ENCODE assay signal across 9 cellular contexts in genomic region chr2:16508061-16508851, GRCh38.
DNase-seq lines count a peak whose midpoint lies in the region; ATAC-seq and TF ChIP-seq lines count a peak whose summit lies in the region.
"Had no signal": no experiment of that assay in that cellular context is flagged by ENCODE, and none has a peak within 500 bp of the region (broad histone marks: within the 10 kb centered on the region; RNA-seq: fewer than 3 reads in every experiment).

No MANE protein-coding gene starts in this region.

- 5% methylated on average over 57 of the region's 57 CpGs for WGBS in liver
- WGBS in transverse colon (ENCODE audit: low coverage in 1 of 2), 2 donors = 11% methylated on average over 25 of the region's 57 CpGs; no CpG with 5 or more reads in 1 of the 2 donors

- peak overlapping the region in 2 of 3 donors; percentile 28 to 42 for H3K4me3 ChIP-seq in liver (ENCODE audit: low read depth in 1 of 3, low read length in 3 of 3)
- H3K4me3 ChIP-seq in transverse colon = peak overlapping the region; percentile 23 to 51 (median 30)
- H3K4me3 ChIP-seq in CD4-positive, alpha-beta memory T cell (ENCODE audit: low read length in 2 of 2) = no peak overlapping the region

- H3K27me3 ChIP-seq in liver (ENCODE audit: control insufficient read depth in 4 of 4, insufficient read depth in 4 of 4, low read length in 3 of 4) (peaks cover 0 to 2% (median 0%) of the 10 kb centered on the region in 4 donors), transverse colon (peaks cover 46% of the 10 kb centered on the region)
- H3K27me3 ChIP-seq in CD4-positive, alpha-beta memory T cell (ENCODE audit: insufficient read depth, low read length) = peaks cover 5% of the 10 kb centered on the region

- CTCF ChIA-PET in activated naive CD4-positive, alpha-beta T cell treated with anti-CD3 and anti-CD28 coated beads for 36 hours (lab: Charles Lee) = no interaction called here
- CTCF ChIA-PET in CD4-positive, alpha-beta memory T cell (lab: Charles Lee; ENCODE audit: partially characterized antibody) = no interaction called here

- H3K36me3 ChIP-seq in liver (ENCODE audit: control insufficient read depth in 4 of 4, insufficient read depth in 3 of 4, low read depth in 1 of 4, low read length in 3 of 4) (no peaks in the 10 kb centered on the region), transverse colon (no peaks in the 10 kb centered on the region)
- H3K36me3 ChIP-seq in CD4-positive, alpha-beta memory T cell (ENCODE audit: insufficient read depth, low read length) = no peaks in the 10 kb centered on the region

- TF ChIP-seq EP300 in transverse colon (IDR thresholded peaks at IDR 0.05; ENCODE audit: low read depth) = no peak

- no peak for TF ChIP-seq POLR2A in transverse colon (IDR thresholded peaks at IDR 0.05)

- H3K36me3 Mint-ChIP-seq in activated naive CD4-positive, alpha-beta T cell treated with anti-CD3 and anti-CD28 coated beads for 36 hours (ENCODE audit: low read depth) = no peaks in the 10 kb centered on the region
- H3K36me3 Mint-ChIP-seq in chondrocyte (ENCODE audit: low read depth) = no peaks in the 10 kb centered on the region
- no peaks in the 10 kb centered on the region for H3K36me3 Mint-ChIP-seq in CD4-positive, alpha-beta memory T cell

- intact Hi-C loops in activated naive CD4-positive, alpha-beta T cell treated with anti-CD3 and anti-CD28 coated beads for 36 hours (cut with micrococcal nuclease) = loop anchor here (1.0 to 2.0 kb wide), 2 partner anchors 567 to 871 kb away; partner anchors contain the start of gene MYCN
- intact Hi-C loops in transverse colon (cut with DNase I; ENCODE audit: low total_unique reads) = loop anchor here (10.0 kb wide), 1 partner anchor 873 kb away; no protein-coding TSS in a partner anchor
- intact Hi-C loops in CD4-positive, alpha-beta memory T cell (cut with micrococcal nuclease) = no loop called here

- H3K9me3 ChIP-seq in liver (ENCODE audit: control insufficient read depth in 4 of 4, low read length in 3 of 4) = no peaks in the 10 kb centered on the region
- no peaks in the 10 kb centered on the region for H3K9me3 ChIP-seq in transverse colon
- no peaks in the 10 kb centered on the region for H3K9me3 ChIP-seq in CD4-positive, alpha-beta memory T cell (ENCODE audit: control insufficient read depth in 1 of 2, low read length in 2 of 2)

- TF ChIP-seq RAD21 in liver (IDR thresholded peaks at IDR 0.05) = peak; percentile 85 to 86

- H3K9me3 Mint-ChIP-seq in activated naive CD4-positive, alpha-beta T cell treated with anti-CD3 and anti-CD28 coated beads for 36 hours = no peaks in the 10 kb centered on the region
- H3K9me3 Mint-ChIP-seq in chondrocyte (ENCODE audit: low read depth) = no peaks in the 10 kb centered on the region
- H3K9me3 Mint-ChIP-seq in CD4-positive, alpha-beta memory T cell = peaks cover 0 to 4% (median under 1%) of the 10 kb centered on the region in 8 donors
- H3K9me3 Mint-ChIP-seq: stimulated activated naive CD8-positive, alpha-beta T cell treated with anti-CD3 and anti-CD28 coated beads, Interleukin-15, Interleukin-2, amounts not matched to agents 100 ng/mL and 50 ng/mL, for 24 hours had no signal

- TF ChIP-seq CTCF in chondrocyte (IDR thresholded peaks at IDR 0.05) = peak; percentile 90
- TF ChIP-seq CTCF in liver (IDR thresholded peaks at IDR 0.05; ENCODE audit: low read depth, low read length, missing input control) = peak; percentile 70
- peak; percentile 36 to 74 (median 65) for TF ChIP-seq CTCF in transverse colon (IDR thresholded peaks at IDR 0.05)

- no peak for ATAC-seq in GM21737 (IDR thresholded peaks at IDR 0.05; ENCODE audit: unreplicated experiment)

- POLR2A ChIA-PET in CD4-positive, alpha-beta memory T cell (lab: Charles Lee; ENCODE audit: partially characterized antibody) = no interaction called here

- H3K4me1 ChIP-seq in liver (ENCODE audit: control insufficient read depth in 4 of 4, insufficient read depth in 4 of 4, low read length in 3 of 4) = peaks cover 4 to 21% (median 14%) of the 10 kb centered on the region in 4 donors
- peaks cover 0 to 10% (median 9%) of the 10 kb centered on the region in 4 donors for H3K4me1 ChIP-seq in transverse colon
- no peaks in the 10 kb centered on the region for H3K4me1 ChIP-seq in CD4-positive, alpha-beta memory T cell (ENCODE audit: insufficient read depth, low read length)

- H3K27me3 Mint-ChIP-seq in activated naive CD4-positive, alpha-beta T cell treated with anti-CD3 and anti-CD28 coated beads for 36 hours (ENCODE audit: low read depth) = peaks cover 58% of the 10 kb centered on the region
- H3K27me3 Mint-ChIP-seq in chondrocyte (ENCODE audit: low read depth) = peaks cover 32% of the 10 kb centered on the region
- peaks cover 16 to 24% of the 10 kb centered on the region in 2 donors for H3K27me3 Mint-ChIP-seq in CD4-positive, alpha-beta memory T cell

- in situ Hi-C loops in transverse colon (cut with MboI; ENCODE audit: low pct_ligation_motif_present in 1 of 4, low pct_unique_long_range_greater_than_20kb in 1 of 4, low sequenced_read_pairs in 3 of 4) = loop anchor here in 3 of 4 donors (25.0 kb wide), 3 partner anchors 571 to 871 kb away; partner anchors contain the start of gene MYCN (in 2 of the 3)

- H3K4me1 Mint-ChIP-seq in activated naive CD4-positive, alpha-beta T cell treated with anti-CD3 and anti-CD28 coated beads for 36 hours (ENCODE audit: low read depth) = no peaks in the 10 kb centered on the region
- peaks cover 8% of the 10 kb centered on the region for H3K4me1 Mint-ChIP-seq in chondrocyte (ENCODE audit: low read depth)
- H3K4me1 Mint-ChIP-seq in CD4-positive, alpha-beta memory T cell = no peaks in the 10 kb centered on the region

- peak; percentile 34 for DNase-seq in activated naive CD4-positive, alpha-beta T cell treated with anti-CD3 and anti-CD28 coated beads for 36 hours
- no peak for DNase-seq in activated naive CD4-positive, alpha-beta T cell treated with Interleukin-2 at 50 U/mL for 16 hours
- DNase-seq in NCI-H2227 treated with DMSO at 0.1 percent for 48 hours (lab: John Stamatoyannopoulos, UW) (peak; percentile 57), chondrocyte (ENCODE audit: low spot score) (no peak), transverse colon (peak; percentile 43)
- no peak for DNase-seq in CD4-positive, alpha-beta memory T cell

- H3K27ac Mint-ChIP-seq in activated naive CD4-positive, alpha-beta T cell treated with anti-CD3 and anti-CD28 coated beads for 36 hours = no peak overlapping the region
- H3K27ac Mint-ChIP-seq in chondrocyte (ENCODE audit: unreplicated experiment) = no peak overlapping the region
- no peak overlapping the region for H3K27ac Mint-ChIP-seq in CD4-positive, alpha-beta memory T cell
- H3K27ac Mint-ChIP-seq: stimulated activated naive CD8-positive, alpha-beta T cell treated with anti-CD3 and anti-CD28 coated beads, Interleukin-15, Interleukin-2, amounts not matched to agents 100 ng/mL and 50 ng/mL, for 24 hours had no signal

- no peak overlapping the region for H3K9ac ChIP-seq in liver (ENCODE audit: low read depth in 1 of 2, low read length in 2 of 2)

- H3K27ac ChIP-seq in liver (ENCODE audit: low read depth in 1 of 2, low read length in 2 of 2) (no peak overlapping the region), transverse colon (no peak overlapping the region)
- H3K27ac ChIP-seq in CD4-positive, alpha-beta memory T cell (ENCODE audit: low read depth, low read length) = no peak overlapping the region

- no peak overlapping the region for H3K4me3 Mint-ChIP-seq in activated naive CD4-positive, alpha-beta T cell treated with anti-CD3 and anti-CD28 coated beads for 36 hours
- H3K4me3 Mint-ChIP-seq in chondrocyte (ENCODE audit: unreplicated experiment) = peak overlapping the region; percentile 44
- no peak overlapping the region for H3K4me3 Mint-ChIP-seq in CD4-positive, alpha-beta memory T cell
- H3K4me3 Mint-ChIP-seq: stimulated activated naive CD8-positive, alpha-beta T cell treated with anti-CD3 and anti-CD28 coated beads, Interleukin-15, Interleukin-2, amounts not matched to agents 100 ng/mL and 50 ng/mL, for 24 hours had no signal

TF ChIP-seq in liver, 16 proteins besides CTCF, POLR2A, EP300 and RAD21 (continues in another document):
- TF ChIP-seq REST (IDR thresholded peaks at IDR 0.05) (no peak), FOXA1 (IDR thresholded peaks at IDR 0.05) (no peak), RXRA (IDR thresholded peaks at IDR 0.05) (no peak), FOXA2 (IDR thresholded peaks at IDR 0.05) (no peak), NR2F2 (IDR thresholded peaks at IDR 0.05) (no peak), GABPA (IDR thresholded peaks at IDR 0.05 in 1 of 2, conservative IDR thresholded peaks at IDR 0.05 in 1 of 2) (no peak), YY1 (IDR thresholded peaks at IDR 0.05) (no peak)

Comparison
In these comparisons a context has a peak if more than half of its experiments do, and no peak if none do; other contexts are left out.
1. DNase-seq: peak in activated naive CD4-positive, alpha-beta T cell treated with anti-CD3 and anti-CD28 coated beads for 36 hours (single experiment), NCI-H2227 treated with DMSO at 0.1 percent for 48 hours (single experiment) and transverse colon (single experiment); none in activated naive CD4-positive, alpha-beta T cell treated with Interleukin-2 at 50 U/mL for 16 hours (single experiment), chondrocyte (single experiment) and CD4-positive, alpha-beta memory T cell (0 of 5).
2. H3K4me3 ChIP-seq: peak in liver (2 of 3) and transverse colon (4 of 4); none in CD4-positive, alpha-beta memory T cell (0 of 2).
3. Peak in every context shown above with its lines, with median percentiles within 50 percentile points of each other: CTCF ChIP-seq.